ENCODE assay signal across 8 cellular contexts in genomic region chr9:87498816-87499454, GRCh38. TPM values are rescaled to one million over a fixed set of nuclear protein-coding genes. Genes with fewer than 3 reads are reported as not detected.
DNase-seq lines count a peak whose midpoint lies in the region; ATAC-seq and TF ChIP-seq lines count a peak whose summit lies in the region.

No MANE protein-coding gene starts in this region.

- DNase-seq in right atrium auricular region (ENCODE audit: low spot score) (no peak), Right ventricle myocardium inferior (ENCODE audit: missing footprints) (no peak), body of pancreas (peak in 1 of 4 donors; percentile 23), mesendoderm (no peak), uterus (no peak), inferior parietal cortex (ENCODE audit: extremely low spot score) (no peak)

- peak overlapping the region; percentile 90 for H3K23ac ChIP-seq in mesendoderm (ENCODE audit: low read length)

- H3K27me3 ChIP-seq in right atrium auricular region, result no peaks in the 10 kb centered on the region
- no peaks in the 10 kb centered on the region for H3K27me3 ChIP-seq in body of pancreas
- no peaks in the 10 kb centered on the region for H3K27me3 ChIP-seq in mesendoderm (ENCODE audit: insufficient read depth, low read length, poor library complexity)
- no peaks in the 10 kb centered on the region for H3K27me3 ChIP-seq in uterus

- H3K36me3 ChIP-seq in right atrium auricular region (no peaks in the 10 kb centered on the region), body of pancreas (replicated peaks in 1 of 2; ENCODE audit: insufficient read depth in 1 of 2, low read depth in 2 of 2) (no peaks in the 10 kb centered on the region), mesendoderm (ENCODE audit: control insufficient read depth, insufficient read depth, low read length) (peaks cover 3% of the 10 kb centered on the region), uterus (no peaks in the 10 kb centered on the region)

- no peak for TF ChIP-seq CTCF in right atrium auricular region (IDR thresholded peaks at IDR 0.05)
- TF ChIP-seq CTCF in body of pancreas (IDR thresholded peaks at IDR 0.05), result no peak
- no peak for TF ChIP-seq CTCF in uterus (IDR thresholded peaks at IDR 0.05)

- no peak overlapping the region for H4K5ac ChIP-seq in mesendoderm (ENCODE audit: low read length)

- H3K4me2 ChIP-seq in mesendoderm (ENCODE audit: low read length), result peak overlapping the region; percentile 97

- ATAC-seq in Right ventricle myocardium inferior, result no peak
- no peak for ATAC-seq in body of pancreas
- no peak for ATAC-seq in HG03442 (IDR thresholded peaks at IDR 0.05; ENCODE audit: unreplicated experiment)
- no peak for ATAC-seq in GM21529 (IDR thresholded peaks at IDR 0.05; ENCODE audit: unreplicated experiment)

- H3K4me3 ChIP-seq in right atrium auricular region (peak overlapping the region; percentile 51 to 71), body of pancreas (peak overlapping the region; percentile 68 to 85), mesendoderm (ENCODE audit: low read length) (peak overlapping the region; percentile 78), uterus (peak overlapping the region; percentile 54 to 83)

- H4K8ac ChIP-seq in mesendoderm (ENCODE audit: low read depth, low read length), result no peak overlapping the region

- peak overlapping the region; percentile 40 for H3K4ac ChIP-seq in mesendoderm (ENCODE audit: low read depth, low read length)

- H3K79me2 ChIP-seq in mesendoderm (ENCODE audit: control insufficient read depth, insufficient read depth, low read length), result peaks cover 46% of the 10 kb centered on the region

- peak overlapping the region; percentile 20 for H2BK5ac ChIP-seq in mesendoderm (ENCODE audit: low read length)

- H3K56ac ChIP-seq in mesendoderm (ENCODE audit: low read length), result peak overlapping the region; percentile 97

- no peak overlapping the region for H2BK15ac ChIP-seq in mesendoderm (replicated peaks; ENCODE audit: low read depth)

- H2BK120ac ChIP-seq in mesendoderm (ENCODE audit: low read depth, low read length), result no peak overlapping the region

- peak overlapping the region; percentile 98 for H3K9ac ChIP-seq in mesendoderm (ENCODE audit: low read length)

- H3K4me1 ChIP-seq in right atrium auricular region (peaks cover 0 to 24% of the 10 kb centered on the region in 2 donors), body of pancreas (peaks cover 51% of the 10 kb centered on the region), mesendoderm (ENCODE audit: control insufficient read depth, low read depth, low read length) (peaks cover 5% of the 10 kb centered on the region), uterus (no peaks in the 10 kb centered on the region)

- WGBS in body of pancreas, 2 donors, result 14 to 21% methylated on average over 26 of the region's 26 CpGs
- no CpG with 5 or more reads among the region's 26 CpGs for WGBS in mesendoderm (ENCODE audit: extremely low coverage, insufficient coverage, low lambda C conversion rate)

- peak overlapping the region; percentile 96 for H3K18ac ChIP-seq in mesendoderm (ENCODE audit: low read length)

- intact Hi-C loops in Right ventricle myocardium inferior (cut with DNase I), result loop anchor here (5.0 to 10.0 kb wide), 2 partner anchors 98 to 146 kb away; no protein-coding TSS in a partner anchor
- intact Hi-C loops in body of pancreas (cut with DNase I), result no loop called here
- intact Hi-C loops in uterus (cut with DNase I; ENCODE audit: low total_unique reads), result no loop called here

- H3K9me3 ChIP-seq in right atrium auricular region (no peaks in the 10 kb centered on the region), body of pancreas (no peaks in the 10 kb centered on the region), uterus (no peaks in the 10 kb centered on the region)

- TF ChIP-seq POLR2A in body of pancreas (IDR thresholded peaks at IDR 0.05), result no peak
- TF ChIP-seq POLR2A in uterus (IDR thresholded peaks at IDR 0.05), result no peak

- H3K79me1 ChIP-seq in mesendoderm (ENCODE audit: low read length), result peaks cover 16% of the 10 kb centered on the region

- H3K27ac ChIP-seq in right atrium auricular region (peak overlapping the region; percentile 53 to 70), body of pancreas (peak overlapping the region; percentile 76 to 95 (median 91)), mesendoderm (ENCODE audit: low read depth, low read length) (no peak overlapping the region), uterus (peak overlapping the region; percentile 67 to 76)

- H2AK5ac ChIP-seq in mesendoderm (ENCODE audit: low read length), result no peak overlapping the region

RNA-seq across cellular contexts. Expression of gene DAPK1, which starts 1.3 kb away (rescaled TPM):
- total RNA-seq in right atrium auricular region (10 to 100 TPM; 10.1 to 23.0 TPM), Right ventricle myocardium inferior (6.3 TPM), body of pancreas (100 to 1,000 TPM in 1 of 2 donors, 10 to 100 TPM in 1; 79.6 to 152 TPM), uterus (10 to 100 TPM; 19.1 to 44.8 (median 40.4) TPM)
- polyA plus RNA-seq in mesendoderm (2013, experiment 1 of 2), result 58.2 TPM
- polyA plus RNA-seq in mesendoderm (2013, experiment 2 of 2), result 58.7 TPM
